20 cellular contexts compared by ENCODE assay signal in genomic region chr3:126781406-126781805, GRCh38.
DNase-seq lines count a peak whose midpoint lies in the region; ATAC-seq, FAIRE-seq and TF ChIP-seq lines count a peak whose summit lies in the region.
"Had no signal": no experiment of that assay in that cellular context is flagged by ENCODE, and none has a peak within 500 bp of the region (broad histone marks: within the 10 kb centered on the region; RNA-seq: fewer than 3 reads in every experiment).

No MANE protein-coding gene starts in this region.

- peaks cover 0 to 14% of the 10 kb centered on the region in 2 donors for H3K4me1 ChIP-seq in right atrium auricular region
- peaks cover 13% of the 10 kb centered on the region for H3K4me1 ChIP-seq in astrocyte (ENCODE audit: insufficient read depth, low read length)
- H3K4me1 ChIP-seq: psoas muscle had no signal

- H3K36me3 ChIP-seq in right atrium auricular region (no peaks in the 10 kb centered on the region), astrocyte (ENCODE audit: insufficient read depth, low read length) (no peaks in the 10 kb centered on the region)
- H3K36me3 ChIP-seq: tibial nerve had no signal

- H3K27ac ChIP-seq in right atrium auricular region (peak overlapping the region; percentile 8 to 29), astrocyte (ENCODE audit: low read depth, low read length) (peak overlapping the region; percentile 93)
- H3K27ac ChIP-seq: psoas muscle had no signal

- H3K4me1 Mint-ChIP-seq in astrocyte (ENCODE audit: low read depth, unreplicated experiment) (peaks cover 36% of the 10 kb centered on the region), mesothelial cell of epicardium (peaks cover 27% of the 10 kb centered on the region)

- H3K27me3 Mint-ChIP-seq in astrocyte (ENCODE audit: low read depth, unreplicated experiment) (no peaks in the 10 kb centered on the region), mesothelial cell of epicardium (ENCODE audit: low read depth) (no peaks in the 10 kb centered on the region)
- H3K27me3 Mint-ChIP-seq: CD4-positive, alpha-beta memory T cell; stimulated activated memory B cell treated with anti-CD40 and anti-IgM and Interleukin-4, amounts not matched to agents 10 μg/mL and 1 μg/mL and 100 μg/mL, for 72 hours had no signal

- peaks cover 2% of the 10 kb centered on the region for H3K9me3 Mint-ChIP-seq in astrocyte (ENCODE audit: unreplicated experiment)
- peaks cover 6% of the 10 kb centered on the region for H3K9me3 Mint-ChIP-seq in mesothelial cell of epicardium
- H3K9me3 Mint-ChIP-seq: natural killer cell; stimulated activated memory B cell treated with anti-CD40 and anti-IgM and Interleukin-4, amounts not matched to agents 10 μg/mL and 1 μg/mL and 100 μg/mL, for 72 hours had no signal

- peak overlapping the region; percentile 77 for H3K9ac ChIP-seq in astrocyte (ENCODE audit: low read length)

- FAIRE-seq in astrocyte (lab: Jason Lieb, UNC): no peak
- FAIRE-seq: A204.1, colon had no signal

- no peak overlapping the region for H2AFZ ChIP-seq in astrocyte (ENCODE audit: low read depth, low read length)

- peak overlapping the region; percentile 80 for H3K4me2 ChIP-seq in astrocyte (ENCODE audit: low read length)

- no peak for ATAC-seq in left ventricle myocardium superior
- no peak for ATAC-seq in GM19023 (IDR thresholded peaks at IDR 0.05; ENCODE audit: unreplicated experiment)
- no peak for ATAC-seq in GM18867 (IDR thresholded peaks at IDR 0.05; ENCODE audit: unreplicated experiment)
- ATAC-seq: natural killer cell; stimulated activated memory B cell treated with anti-CD40 and anti-IgM and Interleukin-4, amounts not matched to agents 10 μg/mL and 1 μg/mL and 100 μg/mL, for 72 hours had no signal

- H3K79me2 ChIP-seq in astrocyte (ENCODE audit: insufficient read depth, low read length): no peaks in the 10 kb centered on the region

- H3K27ac Mint-ChIP-seq in astrocyte (ENCODE audit: unreplicated experiment): peak overlapping the region; percentile 93
- peak overlapping the region; percentile 70 for H3K27ac Mint-ChIP-seq in mesothelial cell of epicardium
- H3K27ac Mint-ChIP-seq: CD4-positive, alpha-beta memory T cell; natural killer cell; stimulated activated memory B cell treated with anti-CD40 and anti-IgM and Interleukin-4, amounts not matched to agents 10 μg/mL and 1 μg/mL and 100 μg/mL, for 72 hours had no signal

- H3K27me3 ChIP-seq in right atrium auricular region (no peaks in the 10 kb centered on the region), astrocyte (ENCODE audit: insufficient read depth, low read length) (no peaks in the 10 kb centered on the region)
- H3K27me3 ChIP-seq: tibial nerve had no signal

- H3K4me3 Mint-ChIP-seq in astrocyte (ENCODE audit: unreplicated experiment) (no peak overlapping the region), mesothelial cell of epicardium (no peak overlapping the region)
- H3K4me3 Mint-ChIP-seq: CD4-positive, alpha-beta memory T cell; natural killer cell; stimulated activated memory B cell treated with anti-CD40 and anti-IgM and Interleukin-4, amounts not matched to agents 10 μg/mL and 1 μg/mL and 100 μg/mL, for 72 hours had no signal

- TF ChIP-seq CTCF in right atrium auricular region (IDR thresholded peaks at IDR 0.05): no peak
- TF ChIP-seq CTCF in astrocyte (IDR thresholded peaks at IDR 0.05; ENCODE audit: insufficient read depth, low read depth, low read length): no peak
- no peak for TF ChIP-seq CTCF in mesothelial cell of epicardium (IDR thresholded peaks at IDR 0.05; ENCODE audit: unreplicated experiment)

- peaks cover 5% of the 10 kb centered on the region for H3K36me3 Mint-ChIP-seq in astrocyte (ENCODE audit: low read depth, unreplicated experiment)
- H3K36me3 Mint-ChIP-seq in mesothelial cell of epicardium: peaks cover 3% of the 10 kb centered on the region
- H3K36me3 Mint-ChIP-seq: natural killer cell had no signal

- no peaks in the 10 kb centered on the region for H4K20me1 ChIP-seq in astrocyte (ENCODE audit: insufficient read depth, low read length)

- H3K9me3 ChIP-seq in right atrium auricular region: no peaks in the 10 kb centered on the region
- H3K9me3 ChIP-seq in astrocyte (ENCODE audit: insufficient read depth, low read depth, low read length): no peaks in the 10 kb centered on the region
- H3K9me3 ChIP-seq: psoas muscle, tibial nerve had no signal

- intact Hi-C loops in left ventricle myocardium superior (cut with micrococcal nuclease): no loop called here

- no peak for DNase-seq in right atrium auricular region (ENCODE audit: low spot score)
- DNase-seq in left ventricle myocardium superior: no peak
- no peak for DNase-seq in astrocyte (ENCODE audit: low read depth)
- DNase-seq in mesothelial cell of epicardium (ENCODE audit: low spot score in 2 of 2, unreplicated experiment in 2 of 2): no peak
- DNase-seq in SIG-M5 treated with dmso at 0.1 percent for 504 hours (lab: John Stamatoyannopoulos, UW; ENCODE audit: unreplicated experiment): no peak
- no peak for DNase-seq in HK-2 (ENCODE audit: unreplicated experiment)
- DNase-seq: activated CD4-positive, alpha-beta T cell treated with anti-CD3 and anti-CD28 coated beads for 48 hours; aorta; CD4-positive, alpha-beta memory T cell; MV-4-11; natural killer cell; NCI-H2029; psoas muscle had no signal

- H3K4me3 ChIP-seq in right atrium auricular region (no peak overlapping the region), astrocyte (ENCODE audit: insufficient read depth, low read depth, low read length) (no peak overlapping the region)
- H3K4me3 ChIP-seq: lung, psoas muscle, tibial nerve had no signal
